In the genomic region with DNA sequence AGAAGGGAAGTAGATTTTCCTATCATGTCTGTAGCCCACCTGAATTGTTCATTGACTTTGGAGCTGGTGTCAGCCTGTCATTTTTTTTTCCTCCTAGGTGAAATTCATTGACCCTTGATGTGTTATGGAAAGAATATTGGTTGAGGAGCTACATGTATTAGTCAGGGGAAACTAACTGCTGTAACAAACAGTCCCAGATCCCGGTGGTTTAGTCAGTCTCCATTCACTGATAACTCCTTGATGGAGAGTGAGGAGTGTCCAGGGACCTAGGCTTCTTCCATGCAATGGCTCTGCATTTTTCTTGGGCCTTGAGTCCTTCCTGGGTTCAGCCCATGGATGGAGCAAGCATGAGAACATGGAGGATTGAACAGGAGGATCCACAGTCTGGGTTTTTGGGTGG, we compare ENCODE assay signal across 9 cellular contexts.
"Had no signal": no experiment of that assay in that cellular context is flagged by ENCODE, and none has a peak within 500 bp of the region (broad histone marks: within the 10 kb centered on the region; RNA-seq: fewer than 3 reads in every experiment).

No MANE protein-coding gene starts in this region.

- H3K4me3 Mint-ChIP-seq: H9, HFFc6, IgD-negative memory B cell had no signal

- H3K27ac Mint-ChIP-seq: H9, HFFc6, IgD-negative memory B cell had no signal

- H3K27ac ChIP-seq: GM23248 had no signal

- H3K9me3 Mint-ChIP-seq: HFFc6 had no signal

- H3K9ac ChIP-seq: GM23248 had no signal

- H2AFZ ChIP-seq: GM23248 had no signal

- DNase-seq: GM23248, GOT3, H9, HCEC 1CT, HFFc6, KBM-7 had no signal

- FAIRE-seq: H54, HTR-8/SVneo had no signal

- H3K4me3 ChIP-seq: GM23248 had no signal
